14 cellular contexts compared by ENCODE assay signal in genomic region chr7:51324206-51324884, GRCh38. TPM values are rescaled to one million over a fixed set of nuclear protein-coding genes. Genes with fewer than 3 reads are reported as not detected.
DNase-seq lines count a peak whose midpoint lies in the region; ATAC-seq and TF ChIP-seq lines count a peak whose summit lies in the region.
"Had no signal": no experiment of that assay in that cellular context is flagged by ENCODE, and none has a peak within 500 bp of the region (broad histone marks: within the 10 kb centered on the region; RNA-seq: fewer than 3 reads in every experiment).

No MANE protein-coding gene starts in this region.

- H3K27me3 ChIP-seq in WERI-Rb-1 (ENCODE audit: insufficient read depth, low read depth, severe bottlenecking) (no peaks in the 10 kb centered on the region), PC-9 (ENCODE audit: insufficient read depth, low read depth) (no peaks in the 10 kb centered on the region)
- H3K27me3 ChIP-seq in effector memory CD4-positive, alpha-beta T cell (replicated peaks; ENCODE audit: control insufficient read depth, insufficient read depth, low read length, poor library complexity, severe bottlenecking): no peaks in the 10 kb centered on the region

- H2AFZ ChIP-seq in PC-9: no peak overlapping the region

- intact Hi-C loops in PC-9 (cut with micrococcal nuclease; ENCODE audit: unreplicated experiment): no loop called here

- ATAC-seq in HG02763 (IDR thresholded peaks at IDR 0.05; ENCODE audit: unreplicated experiment): no peak
- ATAC-seq: activated naive CD4-positive, alpha-beta T cell treated with anti-CD3 and anti-CD28 coated beads, Interleukin-2, amount 50 U/mL, for 72 hours; heart left ventricle had no signal

- H3K9me2 ChIP-seq in PC-9 (ENCODE audit: insufficient read depth): no peaks in the 10 kb centered on the region
- H3K9me2 ChIP-seq: SK-N-SH had no signal

- DNase-seq in NCI-H82 (lab: John Stamatoyannopoulos, UW) (peak; percentile 25), NCI-H82 treated with DMSO at 0.1 percent for 48 hours (lab: John Stamatoyannopoulos, UW; ENCODE audit: unreplicated experiment) (no peak), WERI-Rb-1 (no peak), iris pigment epithelial cell (ENCODE audit: low read depth) (peak; percentile 34), superior temporal gyrus (ENCODE audit: extremely low spot score) (peak; percentile 78), PC-9 (no peak)
- DNase-seq in effector memory CD4-positive, alpha-beta T cell: no peak
- DNase-seq: activated CD4-positive, alpha-beta T cell treated with anti-CD3 and anti-CD28 coated beads, Interleukin-2, amount 50 U/mL, for 48 hours; H7; heart left ventricle; NCI-H526; SK-N-SH had no signal

- CTCF ChIA-PET in PC-9 (lab: Charles Lee): no interaction called here

- no peaks in the 10 kb centered on the region for H3K9me3 ChIP-seq in WERI-Rb-1 (ENCODE audit: severe bottlenecking)
- H3K9me3 ChIP-seq in effector memory CD4-positive, alpha-beta T cell (ENCODE audit: control insufficient read depth, low read length): no peaks in the 10 kb centered on the region
- H3K9me3 ChIP-seq in PC-9 (ENCODE audit: insufficient read depth, low read depth): no peaks in the 10 kb centered on the region
- H3K9me3 ChIP-seq: heart left ventricle, SK-N-SH had no signal

- no TSS peak for BruUV-seq in PC-9 (replicated peaks; lab: Mats Ljungman, UMichigan)

- H3F3A ChIP-seq in PC-9 (ENCODE audit: insufficient read depth, low read depth): no peaks in the 10 kb centered on the region

- H3K27ac ChIP-seq in WERI-Rb-1 (peak overlapping the region; percentile 59), PC-9 (no peak overlapping the region)
- H3K27ac ChIP-seq in effector memory CD4-positive, alpha-beta T cell (ENCODE audit: insufficient read depth, low read length, poor library complexity, severe bottlenecking): no peak overlapping the region
- H3K27ac ChIP-seq: heart left ventricle had no signal

- H4K20me1 ChIP-seq in PC-9 (ENCODE audit: insufficient read depth): no peaks in the 10 kb centered on the region

- no peak overlapping the region for H3K4me2 ChIP-seq in PC-9
- H3K4me2 ChIP-seq: SK-N-SH had no signal

- no peaks in the 10 kb centered on the region for H3K4me1 ChIP-seq in effector memory CD4-positive, alpha-beta T cell (ENCODE audit: control insufficient read depth, insufficient read depth, low read length, poor library complexity, severe bottlenecking)
- peaks cover 3% of the 10 kb centered on the region; the same call in 1 of the 2 replicates for H3K4me1 ChIP-seq in PC-9 (replicated peaks; ENCODE audit: insufficient read depth)
- H3K4me1 ChIP-seq: heart left ventricle had no signal

- no peaks in the 10 kb centered on the region for H3K36me3 ChIP-seq in WERI-Rb-1
- H3K36me3 ChIP-seq in effector memory CD4-positive, alpha-beta T cell (ENCODE audit: control insufficient read depth, insufficient read depth, low read length): no peaks in the 10 kb centered on the region
- H3K36me3 ChIP-seq in PC-9 (ENCODE audit: low read depth): no peaks in the 10 kb centered on the region
- H3K36me3 ChIP-seq: heart left ventricle had no signal

- TF ChIP-seq CTCF in WERI-Rb-1 (IDR thresholded peaks at IDR 0.05; ENCODE audit: low read depth, low read length): no peak
- no peak for TF ChIP-seq CTCF in PC-9 (conservative IDR thresholded peaks at IDR 0.05)

- POLR2A ChIA-PET in PC-9 (lab: Charles Lee; ENCODE audit: unreplicated experiment): interaction anchor here (0.7 kb wide), 1 partner anchor 18 kb away, joined by 3 read pairs; no protein-coding TSS in a partner anchor

- H3K79me2 ChIP-seq in PC-9 (ENCODE audit: low read depth): no peaks in the 10 kb centered on the region

- no peak overlapping the region for H3K4me3 ChIP-seq in WERI-Rb-1 (ENCODE audit: low read depth, low read length)
- no peak overlapping the region for H3K4me3 ChIP-seq in effector memory CD4-positive, alpha-beta T cell (ENCODE audit: insufficient read depth, low read depth, low read length, poor library complexity, severe bottlenecking)
- no peak overlapping the region for H3K4me3 ChIP-seq in PC-9
- H3K4me3 ChIP-seq: heart left ventricle had no signal

RNA-seq across cellular contexts. Expression of gene COBL, which starts 7.7 kb away (rescaled TPM):
- 49.4 and 51.4 TPM in 2 replicates for total RNA-seq in PC-9 (2021)
- total RNA-seq: activated naive CD4-positive, alpha-beta T cell treated with anti-CD3 and anti-CD28 coated beads, Interleukin-2, amount 50 U/mL, for 72 hours had no signal

Comparison
In these comparisons a context has a peak if more than half of its experiments do, and no peak if none do; other contexts are left out.
1. DNase-seq: peak in NCI-H82 (single experiment), iris pigment epithelial cell (single experiment) and superior temporal gyrus (single experiment); none in NCI-H82 treated with DMSO at 0.1 percent for 48 hours (single experiment), WERI-Rb-1 (single experiment), effector memory CD4-positive, alpha-beta T cell (0 of 3) and PC-9 (0 of 2).